ENCODE assay signal across 1 cellular context in genomic region chr1:23719162-23719820, GRCh38.
TF ChIP-seq lines count a peak whose summit lies in the region.

No MANE protein-coding gene starts in this region.

TF ChIP-seq in K562, 482 proteins besides CTCF, POLR2A, EP300 and RAD21:
- TF ChIP-seq CLOCK (CRISPR knock-in tag; IDR thresholded peaks at IDR 0.05; ENCODE audit: borderline replicate concordance) (no peak), NR2C1 (IDR thresholded peaks at IDR 0.05) (no peak), NR2C1 (tag; IDR thresholded peaks at IDR 0.05) (no peak), JUN (IDR thresholded peaks at IDR 0.05; ENCODE audit: borderline replicate concordance, low read depth, low read length) (0 out of 2 replicates have a peak, but pooled peaks have one; percentile 19), JUN (CRISPR knock-in tag; IDR thresholded peaks at IDR 0.05; ENCODE audit: borderline replicate concordance) (no peak), PATZ1 (CRISPR knock-in tag; IDR thresholded peaks at IDR 0.05; ENCODE audit: borderline replicate concordance) (no peak), XRCC4 (IDR thresholded peaks at IDR 0.05; ENCODE audit: extremely low read depth, insufficient read depth, insufficient read length) (no peak), GATAD2B (IDR thresholded peaks at IDR 0.05; ENCODE audit: borderline replicate concordance) (no peak), U2AF2 (optimal IDR thresholded peaks at IDR 0.05; ENCODE audit: low read depth, low read length) (no peak), XRCC5 (IDR thresholded peaks at IDR 0.05; ENCODE audit: low read depth, low read length) (no peak), ATF3 (IDR thresholded peaks at IDR 0.05) (peak; percentile 41; the same call in 1 of the 2 replicates), ATF3 (CRISPR knock-in tag; conservative IDR thresholded peaks at IDR 0.05) (no peak), HEY1 (CRISPR knock-in tag; IDR thresholded peaks at IDR 0.05; ENCODE audit: borderline replicate concordance) (no peak), MEIS2 (IDR thresholded peaks at IDR 0.05; ENCODE audit: partially characterized antibody) (peak; percentile 25), DDX20 (tag; IDR thresholded peaks at IDR 0.05; ENCODE audit: low read depth) (no peak), BCLAF1 (IDR thresholded peaks at IDR 0.05; ENCODE audit: borderline replicate concordance in 1 of 2, control insufficient read depth in 1 of 2, low read depth in 2 of 2, low read length in 1 of 2) (no peak), E2F4 (CRISPR knock-in tag; IDR thresholded peaks at IDR 0.05; ENCODE audit: low read depth) (no peak), CBFA2T2 (conservative IDR thresholded peaks at IDR 0.05) (0 out of 2 replicates have a peak, but pooled peaks have one; percentile 6), SNIP1 (IDR thresholded peaks at IDR 0.05; ENCODE audit: low read depth) (no peak), CC2D1A (IDR thresholded peaks at IDR 0.05) (no peak), TRIM25 (IDR thresholded peaks at IDR 0.05; ENCODE audit: borderline replicate concordance) (no peak), NFIC (IDR thresholded peaks at IDR 0.05) (peak; percentile 32; the same call in 1 of the 2 replicates), HDAC3 (IDR thresholded peaks at IDR 0.05; ENCODE audit: borderline replicate concordance, partially characterized antibody) (no peak), ID3 (CRISPR knock-in tag; IDR thresholded peaks at IDR 0.05) (no peak), ID3 (tag; IDR thresholded peaks at IDR 0.05) (no peak), HMG20A (CRISPR knock-in tag; conservative IDR thresholded peaks at IDR 0.05) (no peak), POLR3G (IDR thresholded peaks at IDR 0.05; ENCODE audit: extremely low read depth, insufficient read length, insufficient replicate concordance) (no peak), HDGF (IDR thresholded peaks at IDR 0.05) (no peak), PBX2 (CRISPR knock-in tag; IDR thresholded peaks at IDR 0.05; ENCODE audit: low read depth) (no peak), PBX2 (tag; conservative IDR thresholded peaks at IDR 0.05; ENCODE audit: low read depth) (peak; percentile 59), ZNF134 (CRISPR knock-in tag; conservative IDR thresholded peaks at IDR 0.05) (no peak), SMAD2 (IDR thresholded peaks at IDR 0.05; ENCODE audit: low read depth, low read length) (no peak), THRB (CRISPR knock-in tag; conservative IDR thresholded peaks at IDR 0.05) (no peak), GATA2 (CRISPR knock-in tag; IDR thresholded peaks at IDR 0.05) (no peak), ZNF277 (CRISPR knock-in tag; IDR thresholded peaks at IDR 0.05; ENCODE audit: borderline replicate concordance) (no peak)
- TF ChIP-seq, protein P1, sequence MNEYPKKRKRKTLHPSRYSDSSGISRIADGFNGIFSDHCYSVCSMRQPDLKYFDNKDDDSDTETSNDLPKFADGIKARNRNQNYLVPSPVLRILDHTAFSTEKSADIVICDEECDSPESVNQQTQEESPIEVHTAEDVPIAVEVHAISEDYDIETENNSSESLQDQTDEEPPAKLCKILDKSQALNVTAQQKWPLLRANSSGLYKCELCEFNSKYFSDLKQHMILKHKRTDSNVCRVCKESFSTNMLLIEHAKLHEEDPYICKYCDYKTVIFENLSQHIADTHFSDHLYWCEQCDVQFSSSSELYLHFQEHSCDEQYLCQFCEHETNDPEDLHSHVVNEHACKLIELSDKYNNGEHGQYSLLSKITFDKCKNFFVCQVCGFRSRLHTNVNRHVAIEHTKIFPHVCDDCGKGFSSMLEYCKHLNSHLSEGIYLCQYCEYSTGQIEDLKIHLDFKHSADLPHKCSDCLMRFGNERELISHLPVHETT (CRISPR knock-in tag; conservative IDR thresholded peaks at IDR 0.05 in 1 of 2, IDR thresholded peaks at IDR 0.05 in 1 of 2), result no peak
- TF ChIP-seq, protein P2, sequence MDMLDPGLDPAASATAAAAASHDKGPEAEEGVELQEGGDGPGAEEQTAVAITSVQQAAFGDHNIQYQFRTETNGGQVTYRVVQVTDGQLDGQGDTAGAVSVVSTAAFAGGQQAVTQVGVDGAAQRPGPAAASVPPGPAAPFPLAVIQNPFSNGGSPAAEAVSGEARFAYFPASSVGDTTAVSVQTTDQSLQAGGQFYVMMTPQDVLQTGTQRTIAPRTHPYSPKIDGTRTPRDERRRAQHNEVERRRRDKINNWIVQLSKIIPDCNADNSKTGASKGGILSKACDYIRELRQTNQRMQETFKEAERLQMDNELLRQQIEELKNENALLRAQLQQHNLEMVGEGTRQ (CRISPR knock-in tag; IDR thresholded peaks at IDR 0.05), result 0 out of 2 replicates have a peak, but pooled peaks have one; percentile 2
TF ChIP-seq in K562: peak in this region for 7.
